Comparison of ENCODE assay signal across 8 cellular contexts in the genomic region with DNA sequence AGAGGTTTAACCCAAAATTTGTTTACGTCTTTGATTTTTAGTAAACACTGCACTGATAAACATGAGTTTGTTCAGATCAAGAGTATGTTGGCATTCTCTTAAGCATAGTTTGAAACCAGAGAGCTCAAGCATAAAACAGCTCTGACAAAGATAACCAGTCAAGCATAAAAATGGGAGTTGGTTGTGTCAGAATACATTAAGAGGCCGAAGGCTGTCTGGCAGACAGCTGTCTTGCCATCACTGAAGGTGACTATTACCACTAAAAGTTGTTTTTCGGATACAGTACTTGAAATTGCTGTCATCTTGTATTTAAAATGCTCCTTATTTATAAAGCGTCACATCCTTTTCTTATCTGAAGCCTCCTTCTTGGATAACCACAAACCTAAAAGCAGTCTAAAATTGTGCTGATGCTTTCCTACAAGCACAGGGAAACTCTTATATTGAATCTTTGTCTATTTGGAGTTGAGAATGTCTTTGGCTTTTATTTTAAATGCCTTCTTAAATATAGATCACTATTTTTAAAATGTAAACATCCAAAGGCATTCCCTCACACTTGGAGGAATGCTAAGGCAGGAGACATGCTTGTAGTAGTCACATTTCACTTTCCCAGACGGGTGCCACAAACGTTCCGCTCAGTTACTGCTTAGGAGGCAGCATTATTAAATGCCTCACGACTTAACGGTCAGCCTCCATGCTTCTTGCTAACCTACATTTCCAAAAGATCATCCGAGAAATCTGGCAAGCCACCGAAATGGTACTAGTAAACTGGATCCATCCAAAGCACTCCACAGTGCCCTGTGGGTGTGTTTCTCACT. TPM values are rescaled to one million over a fixed set of nuclear protein-coding genes. Genes with fewer than 3 reads are reported as not detected.
DNase-seq lines count a peak whose midpoint lies in the region; ATAC-seq and TF ChIP-seq lines count a peak whose summit lies in the region.

No MANE protein-coding gene starts in this region.

- H3K36me3 ChIP-seq in cardiac muscle cell = no peaks in the 10 kb centered on the region

- no peaks in the 10 kb centered on the region for H3K9me3 ChIP-seq in cardiac muscle cell (ENCODE audit: low read depth)

- no peaks in the 10 kb centered on the region for H3K4me1 Mint-ChIP-seq in activated T-helper 1 cell treated with anti-CD3 and anti-CD28 coated beads, Interleukin-12 subunit alpha, Interleukin-12 subunit beta, Interleukin-2, Interleukin-4 antibody, amounts not matched to agents 30 ng/mL and 10 ng/mL and 1 ng/mL, durations not matched to agents 14 hours and 24 hours and 36 hours (ENCODE audit: low read depth)

- peaks cover 68% of the 10 kb centered on the region for H3K27me3 Mint-ChIP-seq in activated T-helper 1 cell treated with anti-CD3 and anti-CD28 coated beads, Interleukin-12 subunit alpha, Interleukin-12 subunit beta, Interleukin-2, Interleukin-4 antibody, amounts not matched to agents 30 ng/mL and 10 ng/mL and 1 ng/mL, durations not matched to agents 14 hours and 24 hours and 36 hours (ENCODE audit: insufficient read depth)

- H3K9me3 Mint-ChIP-seq in activated T-helper 1 cell treated with anti-CD3 and anti-CD28 coated beads, Interleukin-12 subunit alpha, Interleukin-12 subunit beta, Interleukin-2, Interleukin-4 antibody, amounts not matched to agents 30 ng/mL and 10 ng/mL and 1 ng/mL, durations not matched to agents 14 hours and 24 hours and 36 hours = no peaks in the 10 kb centered on the region

- peak overlapping the region; percentile 82 for H3K4me3 ChIP-seq in cardiac muscle cell

- DNase-seq in cardiac muscle cell (ENCODE audit: low read depth in 1 of 2, low spot score in 1 of 2) (peak; percentile 17 to 44), Right ventricle myocardium inferior (ENCODE audit: missing footprints) (no peak), inferior parietal cortex (ENCODE audit: extremely low spot score) (peak; percentile 44), superior temporal gyrus (ENCODE audit: extremely low spot score) (peak; percentile 66)
- no peak for DNase-seq in activated T-helper 1 cell treated with anti-CD3 and anti-CD28 coated beads, Interleukin-12 subunit alpha, Interleukin-12 subunit beta, Interleukin-2, Interleukin-4 antibody, amounts not matched to agents 30 ng/mL and 10 ng/mL and 1 ng/mL, durations not matched to agents 14 hours and 24 hours and 36 hours (ENCODE audit: low spot score)
- DNase-seq in activated CD8-positive, alpha-beta memory T cell treated with anti-CD3 and anti-CD28 coated beads, Interleukin-2, amount 50 U/mL, for 48 hours = no peak
- DNase-seq in stimulated activated CD4-positive, alpha-beta T cell treated with anti-CD3 and anti-CD28 coated beads, Interleukin-2, amount 100 ng/mL, for 24 hours = no peak

- H3K27ac ChIP-seq in cardiac muscle cell = peak overlapping the region; percentile 97

- peak overlapping the region; percentile 22 for H3K4me3 Mint-ChIP-seq in activated T-helper 1 cell treated with anti-CD3 and anti-CD28 coated beads, Interleukin-12 subunit alpha, Interleukin-12 subunit beta, Interleukin-2, Interleukin-4 antibody, amounts not matched to agents 30 ng/mL and 10 ng/mL and 1 ng/mL, durations not matched to agents 14 hours and 24 hours and 36 hours

- no peaks in the 10 kb centered on the region for H3K27me3 ChIP-seq in cardiac muscle cell

- no peak for TF ChIP-seq CTCF in cardiac muscle cell (IDR thresholded peaks at IDR 0.05; ENCODE audit: low read depth, low read length)

- H3K36me3 Mint-ChIP-seq in activated T-helper 1 cell treated with anti-CD3 and anti-CD28 coated beads, Interleukin-12 subunit alpha, Interleukin-12 subunit beta, Interleukin-2, Interleukin-4 antibody, amounts not matched to agents 30 ng/mL and 10 ng/mL and 1 ng/mL, durations not matched to agents 14 hours and 24 hours and 36 hours (ENCODE audit: low read depth) = peaks cover 2% of the 10 kb centered on the region

- H3K27ac Mint-ChIP-seq in activated T-helper 1 cell treated with anti-CD3 and anti-CD28 coated beads, Interleukin-12 subunit alpha, Interleukin-12 subunit beta, Interleukin-2, Interleukin-4 antibody, amounts not matched to agents 30 ng/mL and 10 ng/mL and 1 ng/mL, durations not matched to agents 14 hours and 24 hours and 36 hours = no peak overlapping the region

- intact Hi-C loops in Right ventricle myocardium inferior (cut with DNase I) = loop anchor here (5.0 kb wide), 1 partner anchor 56 kb away; no protein-coding TSS in a partner anchor
- intact Hi-C loops in activated T-helper 1 cell treated with anti-CD3 and anti-CD28 coated beads, Interleukin-12 subunit alpha, Interleukin-12 subunit beta, Interleukin-2, Interleukin-4 antibody, amounts not matched to agents 30 ng/mL and 10 ng/mL and 1 ng/mL, durations not matched to agents 14 hours and 24 hours and 36 hours (cut with micrococcal nuclease) = no loop called here

- ATAC-seq in Right ventricle myocardium inferior = no peak
- ATAC-seq in HG02973 (IDR thresholded peaks at IDR 0.05; ENCODE audit: unreplicated experiment) = no peak

- peaks cover 60% of the 10 kb centered on the region for H3K4me1 ChIP-seq in cardiac muscle cell (ENCODE audit: low read depth)

RNA-seq across cellular contexts. Expression of a gene that starts 1.6 kb away (rescaled TPM):
- 25.5 and 57.9 TPM in 2 replicates for total RNA-seq in cardiac muscle cell
- polyA plus RNA-seq in cardiac muscle cell = 24.5 and 37.1 TPM in 2 replicates
- total RNA-seq in Right ventricle myocardium inferior = 1.9 TPM
- 0.08 TPM in 1 of 2 replicates, not detected in the other for total RNA-seq in activated T-helper 1 cell treated with anti-CD3 and anti-CD28 coated beads, Interleukin-12 subunit alpha, Interleukin-12 subunit beta, Interleukin-2, Interleukin-4 antibody, amounts not matched to agents 30 ng/mL and 10 ng/mL and 1 ng/mL, durations not matched to agents 14 hours and 24 hours and 36 hours

Comparison
In these comparisons a context has a peak if more than half of its experiments do, and no peak if none do; other contexts are left out.
1. DNase-seq: peak in cardiac muscle cell (2 of 2), inferior parietal cortex (single experiment) and superior temporal gyrus (single experiment); none in Right ventricle myocardium inferior (single experiment), activated T-helper 1 cell treated with anti-CD3 and anti-CD28 coated beads, Interleukin-12 subunit alpha, Interleukin-12 subunit beta, Interleukin-2, Interleukin-4 antibody, amounts not matched to agents 30 ng/mL and 10 ng/mL and 1 ng/mL, durations not matched to agents 14 hours and 24 hours and 36 hours (single experiment), activated CD8-positive, alpha-beta memory T cell treated with anti-CD3 and anti-CD28 coated beads, Interleukin-2, amount 50 U/mL, for 48 hours (single experiment) and stimulated activated CD4-positive, alpha-beta T cell treated with anti-CD3 and anti-CD28 coated beads, Interleukin-2, amount 100 ng/mL, for 24 hours (0 of 2).